8 cellular contexts compared by ENCODE assay signal in the genomic region with DNA sequence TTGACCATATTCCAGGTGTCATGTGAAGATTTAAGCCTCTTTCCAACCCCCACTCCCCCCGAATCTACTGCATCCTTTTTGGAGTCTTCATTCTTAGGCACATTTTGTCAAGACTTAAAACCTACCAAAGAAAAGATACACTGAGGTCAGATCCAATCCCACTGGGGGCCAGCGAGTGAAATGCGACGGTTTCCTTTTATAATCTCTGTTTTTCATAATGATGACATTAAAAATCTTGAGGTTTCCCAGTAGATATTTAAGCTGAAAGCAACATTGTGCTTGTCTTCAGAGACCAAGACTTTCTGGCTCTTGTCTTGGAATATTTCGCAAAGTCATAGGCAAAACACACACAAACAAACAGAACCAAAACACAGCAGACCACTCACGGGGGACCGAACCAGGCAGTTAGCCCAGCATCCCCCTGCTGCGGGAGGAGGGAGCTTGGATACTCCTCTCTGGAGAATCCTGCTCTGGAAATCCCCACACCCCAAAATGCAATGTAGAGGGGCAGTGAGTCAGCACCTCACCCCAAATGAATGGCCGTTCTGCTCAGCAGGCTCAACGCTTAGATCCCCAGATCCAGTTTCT. TPM values are rescaled to one million over a fixed set of nuclear protein-coding genes. Genes with fewer than 3 reads are reported as not detected.
DNase-seq lines count a peak whose midpoint lies in the region; ATAC-seq and TF ChIP-seq lines count a peak whose summit lies in the region.

No MANE protein-coding gene starts in this region.

- WGBS in stomach, 5 donors: 8 to 18% (median 10%) methylated on average over 10 of the region's 10 CpGs

- H3K4me3 ChIP-seq in iPS-11a (ENCODE audit: low read depth, low read length) (peak overlapping the region; percentile 49), stomach (peak overlapping the region; percentile 73 to 89 (median 79))

- ATAC-seq in HG03159 (IDR thresholded peaks at IDR 0.05; ENCODE audit: unreplicated experiment): no peak

- peaks cover 35% of the 10 kb centered on the region for H3K27me3 Mint-ChIP-seq in activated naive CD8-positive, alpha-beta T cell

- H3K36me3 ChIP-seq in stomach: no peaks in the 10 kb centered on the region

- H3K27me3 ChIP-seq in stomach: peaks cover 0 to 24% (median 0%) of the 10 kb centered on the region in 3 donors

- TF ChIP-seq POLR2A in stomach (IDR thresholded peaks at IDR 0.05): no peak

- H3K4me1 Mint-ChIP-seq in activated naive CD8-positive, alpha-beta T cell (ENCODE audit: low read depth): peaks cover 13% of the 10 kb centered on the region

- H3K36me3 Mint-ChIP-seq in activated naive CD8-positive, alpha-beta T cell: no peaks in the 10 kb centered on the region

- H3K9me3 ChIP-seq in stomach: no peaks in the 10 kb centered on the region

- intact Hi-C loops in stomach (cut with DNase I; ENCODE audit: low total_unique reads): no loop called here

- TF ChIP-seq EP300 in stomach (IDR thresholded peaks at IDR 0.05): no peak

- H3K4me1 ChIP-seq in stomach: peaks cover 42 to 55% (median 48%) of the 10 kb centered on the region in 4 donors

- no peak for TF ChIP-seq CTCF in stomach (IDR thresholded peaks at IDR 0.05)

- H3K27ac ChIP-seq in stomach: peak overlapping the region; percentile 45 to 94 (median 92)

- peak overlapping the region; percentile 78 for H3K4me3 Mint-ChIP-seq in activated naive CD8-positive, alpha-beta T cell

- DNase-seq in DMS53 (lab: John Stamatoyannopoulos, UW) (peak; percentile 1), DMS53 treated with DMSO at 0.1 percent for 48 hours (lab: John Stamatoyannopoulos, UW; ENCODE audit: unreplicated experiment) (no peak), stomach (no peak), NOMO-1 (lab: John Stamatoyannopoulos, UW; ENCODE audit: unreplicated experiment in 2 of 2) (no peak)
- no peak for DNase-seq in stimulated activated CD8-positive, alpha-beta memory T cell treated with anti-CD3 and anti-CD28 coated beads, Interleukin-4, amount 100 ng/mL, for 48 hours

- H3K27ac Mint-ChIP-seq in activated naive CD8-positive, alpha-beta T cell: no peak overlapping the region

- H3K9me3 Mint-ChIP-seq in activated naive CD8-positive, alpha-beta T cell (ENCODE audit: low read depth): no peaks in the 10 kb centered on the region

RNA-seq across cellular contexts. Expression of a gene that starts 0.5 kb away (rescaled TPM):
- 100 to 1,000 TPM in 2 of 5 donors, 10 to 100 TPM in 3; 31.4 to 409 (median 93.4) TPM for total RNA-seq in stomach
- 100 to 1,000 TPM in 1 of 3 donors, 10 to 100 TPM in 2; 34.7 to 109 (median 62.0) TPM for polyA plus RNA-seq in stomach
